In genomic region chr10:88525371-88526079, GRCh38 we compare ENCODE assay signal across 13 cellular contexts. TPM values are rescaled to one million over a fixed set of nuclear protein-coding genes. Genes with fewer than 3 reads are reported as not detected.
DNase-seq lines count a peak whose midpoint lies in the region; ATAC-seq and TF ChIP-seq lines count a peak whose summit lies in the region.
"Had no signal": no experiment of that assay in that cellular context is flagged by ENCODE, and none has a peak within 500 bp of the region (broad histone marks: within the 10 kb centered on the region; RNA-seq: fewer than 3 reads in every experiment).

No MANE protein-coding gene starts in this region.

- H3K36me3 ChIP-seq in body of pancreas (replicated peaks in 1 of 2; ENCODE audit: insufficient read depth in 1 of 2, low read depth in 2 of 2) (no peaks in the 10 kb centered on the region), esophagus muscularis mucosa (no peaks in the 10 kb centered on the region)
- H3K36me3 ChIP-seq: gastrocnemius medialis had no signal

- H3K27ac ChIP-seq in body of pancreas (no peak overlapping the region), esophagus muscularis mucosa (replicated peaks in 1 of 4) (no peak overlapping the region)
- H3K27ac ChIP-seq: gastrocnemius medialis had no signal

- H3K9me3 ChIP-seq in body of pancreas (no peaks in the 10 kb centered on the region), esophagus muscularis mucosa (no peaks in the 10 kb centered on the region)
- H3K9me3 ChIP-seq: gastrocnemius medialis had no signal

- no peak for TF ChIP-seq CTCF in body of pancreas (IDR thresholded peaks at IDR 0.05)
- TF ChIP-seq CTCF in esophagus muscularis mucosa (IDR thresholded peaks at IDR 0.05): no peak

- ATAC-seq in body of pancreas (peak; percentile 55), left lobe of liver (peak; percentile 80), GM18868 (IDR thresholded peaks at IDR 0.05; ENCODE audit: unreplicated experiment) (no peak)

- no peak for TF ChIP-seq EP300 in esophagus muscularis mucosa (IDR thresholded peaks at IDR 0.05)

- H3K27me3 ChIP-seq in body of pancreas (no peaks in the 10 kb centered on the region), esophagus muscularis mucosa (no peaks in the 10 kb centered on the region)
- H3K27me3 ChIP-seq: gastrocnemius medialis had no signal

- H3K4me3 ChIP-seq in body of pancreas: no peak overlapping the region
- H3K4me3 ChIP-seq in esophagus muscularis mucosa: no peak overlapping the region
- H3K4me3 ChIP-seq: gastrocnemius medialis had no signal

- DNase-seq in AG08396 (ENCODE audit: low spot score) (peak; percentile 3), HT-29 (ENCODE audit: low spot score) (peak; percentile 91), body of pancreas (peak; percentile 50 to 79 (median 60)), left lobe of liver (ENCODE audit: low spot score) (peak; percentile 60), esophagus muscularis mucosa (ENCODE audit: extremely low spot score) (no peak), dedifferentiated amniotic fluid mesenchymal stem cell (ENCODE audit: extremely low spot score) (no peak)
- no peak for DNase-seq in activated CD4-positive, alpha-beta T cell treated with anti-CD3 and anti-CD28 coated beads, Interleukin-2, amount 50 U/mL, for 1 hour
- DNase-seq: amygdala; C1 segment of cervical spinal cord; NCI-H345; stimulated activated naive CD4-positive, alpha-beta T cell treated with Interleukin-2 at 50 U/mL for 16 hours had no signal

- TF ChIP-seq POLR2A in body of pancreas (IDR thresholded peaks at IDR 0.05) (no peak), esophagus muscularis mucosa (IDR thresholded peaks at IDR 0.05; ENCODE audit: low read depth) (no peak)

- WGBS in body of pancreas, 2 donors: 75 to 77% methylated on average over 3 of the region's 3 CpGs
- 88% methylated on average over 3 of the region's 3 CpGs for WGBS in esophagus muscularis mucosa

- intact Hi-C loops in body of pancreas (cut with DNase I): no loop called here
- intact Hi-C loops in esophagus muscularis mucosa (cut with DNase I): no loop called here

- H3K4me1 ChIP-seq in body of pancreas (peaks cover 6% of the 10 kb centered on the region), esophagus muscularis mucosa (peaks cover 0 to 13% (median 5%) of the 10 kb centered on the region in 4 donors)

RNA-seq across cellular contexts. Expression of gene RNLS, which starts 57.6 kb away (rescaled TPM):
- total RNA-seq in HT-29 (2014; rRNA removed; shearing (Covaris generic)): 20.8 and 25.1 TPM in 2 replicates
- 10 to 100 TPM in 1 of 2 donors, 1 to 10 TPM in 1; 7.9 to 26.5 TPM for total RNA-seq in body of pancreas
- total RNA-seq in left lobe of liver: 10.1 TPM
- total RNA-seq in esophagus muscularis mucosa: 10 to 100 TPM in 2 of 4 donors, 1 to 10 TPM in 2; 6.7 to 12.9 (median 10.9) TPM

Comparison
In these comparisons a context has a peak if more than half of its experiments do, and no peak if none do; other contexts are left out.
1. DNase-seq: peak in AG08396 (single experiment), HT-29 (single experiment), body of pancreas (4 of 4) and left lobe of liver (single experiment); none in activated CD4-positive, alpha-beta T cell treated with anti-CD3 and anti-CD28 coated beads, Interleukin-2, amount 50 U/mL, for 1 hour (single experiment), esophagus muscularis mucosa (single experiment) and dedifferentiated amniotic fluid mesenchymal stem cell (single experiment).